In genomic region chr1:213982814-213983588, GRCh38 we compare ENCODE assay signal across 9 cellular contexts. TPM values are rescaled to one million over a fixed set of nuclear protein-coding genes. Genes with fewer than 3 reads are reported as not detected.
A peak's percentile ranks its signal among the peaks of the same experiment; 100 is the strongest.
DNase-seq lines count a peak whose midpoint lies in the region; ATAC-seq and TF ChIP-seq lines count a peak whose summit lies in the region.
"Had no signal": no experiment of that assay in that cellular context is flagged by ENCODE, and none has a peak within 500 bp of the region (broad histone marks: within the 10 kb centered on the region; RNA-seq: fewer than 3 reads in every experiment).

No MANE protein-coding gene starts in this region.

- H3K36me3 ChIP-seq in IMR-90 (ENCODE audit: control insufficient read depth, insufficient read depth, low read length) (no peaks in the 10 kb centered on the region), skeletal muscle tissue (ENCODE audit: control insufficient read depth in 3 of 3, insufficient read depth in 3 of 3, low read length in 3 of 3) (no peaks in the 10 kb centered on the region)
- H3K36me3 ChIP-seq: SJSA1 had no signal

- no peak for TF ChIP-seq RAD21 in IMR-90 (IDR thresholded peaks at IDR 0.05; ENCODE audit: low read length)

- no peak overlapping the region for H3K14ac ChIP-seq in IMR-90 (replicated peaks; ENCODE audit: low read depth, low read length)

- H3K56ac ChIP-seq in IMR-90 (ENCODE audit: extremely low read depth, insufficient read depth, low read length) = no peak overlapping the region

- H3K4me1 ChIP-seq in IMR-90 (ENCODE audit: control insufficient read depth, insufficient read depth, low read length) (no peaks in the 10 kb centered on the region; the same call in 1 of the 2 replicates), skeletal muscle tissue (ENCODE audit: control insufficient read depth in 3 of 3, insufficient read depth in 3 of 3, low read length in 3 of 3) (peaks cover 12 to 15% (median 14%) of the 10 kb centered on the region in 3 donors)

- ATAC-seq in IMR-90 (ENCODE audit: low read depth) (no peak), GM18870 (IDR thresholded peaks at IDR 0.05; ENCODE audit: unreplicated experiment) (no peak)

- peak overlapping the region; percentile 59 for H2AFZ ChIP-seq in IMR-90 (replicated peaks; ENCODE audit: low read length, poor library complexity)

- TF ChIP-seq POLR2A in IMR-90 (IDR thresholded peaks at IDR 0.05; ENCODE audit: low read depth, low read length) = no peak

- no peak overlapping the region for H3K18ac ChIP-seq in IMR-90 (ENCODE audit: low read depth, low read length)

- H3K9ac ChIP-seq in IMR-90 (ENCODE audit: low read depth, low read length) (no peak overlapping the region), skeletal muscle tissue (ENCODE audit: low read depth in 1 of 3, low read length in 3 of 3) (peak overlapping the region in 2 of 3 donors; percentile 61 to 79)

- H4K5ac ChIP-seq in IMR-90 (ENCODE audit: low read depth, low read length) = no peak overlapping the region

- peak overlapping the region; percentile 50; the same call in 1 of the 2 replicates for H3K4me2 ChIP-seq in IMR-90 (ENCODE audit: low read depth, low read length)

- H3K23ac ChIP-seq in IMR-90 (ENCODE audit: low read depth, low read length) = no peak overlapping the region

- BruUV-seq in IMR-90 (replicated peaks; lab: Mats Ljungman, UMichigan) = no TSS peak

- CTCF ChIA-PET in IMR-90 (lab: Yijun Ruan, JAX) = no interaction called here
- CTCF ChIA-PET in RWPE1 (lab: Yijun Ruan, JAX) = no interaction called here

- in situ Hi-C loops in IMR-90 (cut with MboI; ENCODE audit: low sequenced_read_pairs) = no loop called here

- no peaks in the 10 kb centered on the region for H3K79me1 ChIP-seq in IMR-90 (ENCODE audit: low read depth in 1 of 2, low read length in 2 of 2)

- DNase-seq in IMR-90 (no peak), SK-N-DZ (ENCODE audit: low spot score) (peak; percentile 46), RWPE1 (ENCODE audit: low spot score) (no peak), ureter (ENCODE audit: low spot score) (no peak), DMS114 treated with DMSO at 0.1 percent for 48 hours (lab: John Stamatoyannopoulos, UW; ENCODE audit: unreplicated experiment) (no peak)

- H4K91ac ChIP-seq in IMR-90 (ENCODE audit: insufficient read depth, low read depth, low read length) = no peak overlapping the region

- POLR2A ChIA-PET in IMR-90 (lab: Charles Lee; ENCODE audit: unreplicated experiment) (no interaction called here), RWPE1 (lab: Yijun Ruan, JAX; ENCODE audit: low non-redundant PET) (no interaction called here)

- WGBS in IMR-90 (ENCODE audit: extremely low coverage in 2 of 2, insufficient read length in 1 of 2), 2 experiments = 2% methylated on average over 28 of the region's 66 CpGs; no CpG with 5 or more reads in 1 of the 2 experiments

- intact Hi-C loops in IMR-90 (cut with micrococcal nuclease) = no loop called here

- H3K9me3 ChIP-seq in IMR-90 (ENCODE audit: control insufficient read depth, insufficient read depth, low read length) (peaks cover 3% of the 10 kb centered on the region; the same call in 1 of the 2 replicates), skeletal muscle tissue (ENCODE audit: control insufficient read depth in 3 of 3, low read length in 3 of 3) (no peaks in the 10 kb centered on the region)
- H3K9me3 ChIP-seq: SJSA1 had no signal

- H2BK15ac ChIP-seq in IMR-90 (ENCODE audit: low read depth, low read length) = no peak overlapping the region

- H2BK5ac ChIP-seq in IMR-90 (ENCODE audit: low read depth, low read length, poor library complexity, severe bottlenecking) = no peak overlapping the region

- H3K27me3 ChIP-seq in IMR-90 (ENCODE audit: control insufficient read depth, insufficient read depth, low read length) (peaks cover 69% of the 10 kb centered on the region), skeletal muscle tissue (ENCODE audit: control insufficient read depth in 3 of 3, insufficient read depth in 3 of 3, low read length in 3 of 3) (peaks cover 49 to 61% (median 54%) of the 10 kb centered on the region in 3 donors)

- no peak overlapping the region for H2AK5ac ChIP-seq in IMR-90 (ENCODE audit: low read depth, low read length)

- dilution Hi-C loops in IMR-90 (cut with HindIII; ENCODE audit: low sequenced_read_pairs, unreplicated experiment) = no loop called here

- no peak for TF ChIP-seq CTCF in IMR-90 (conservative IDR thresholded peaks at IDR 0.05; ENCODE audit: low read depth, low read length)
- no peak for TF ChIP-seq CTCF in RWPE1 (conservative IDR thresholded peaks at IDR 0.05; ENCODE audit: low read depth)

- no peak overlapping the region for H2BK120ac ChIP-seq in IMR-90 (ENCODE audit: low read depth, low read length)

- H2AK9ac ChIP-seq in IMR-90 (replicated peaks; ENCODE audit: low read depth, low read length, poor library complexity) = no peak overlapping the region

- no peak overlapping the region for H2BK20ac ChIP-seq in IMR-90 (ENCODE audit: low read depth, low read length)

- H3K4me3 ChIP-seq in IMR-90 (ENCODE audit: insufficient read depth, low read depth, low read length) (no peak overlapping the region), iPS-11a (ENCODE audit: low read depth, low read length) (peak overlapping the region; percentile 53), skeletal muscle tissue (ENCODE audit: low read length in 3 of 3) (peak overlapping the region; percentile 68 to 84 (median 70))
- H3K4me3 ChIP-seq: SJSA1 had no signal

- H3K27ac ChIP-seq in IMR-90 (ENCODE audit: insufficient read depth, low read length) (no peak overlapping the region), skeletal muscle tissue (ENCODE audit: low read depth, low read length) (no peak overlapping the region), RWPE1 (no peak overlapping the region)
- H3K27ac ChIP-seq: SJSA1 had no signal

- H4K20me1 ChIP-seq in IMR-90 (ENCODE audit: insufficient read depth, low read length) = no peaks in the 10 kb centered on the region

- H3K9me1 ChIP-seq in IMR-90 (ENCODE audit: insufficient read depth, low read length) = no peaks in the 10 kb centered on the region

- no peak overlapping the region for H3K4ac ChIP-seq in IMR-90 (ENCODE audit: low read depth, low read length)

- H4K8ac ChIP-seq in IMR-90 (ENCODE audit: low read depth in 2 of 2, low read length in 2 of 2) = no peak overlapping the region

TF ChIP-seq in IMR-90, 13 proteins besides CTCF, POLR2A, EP300 and RAD21:
- no peak for TF ChIP-seq MAZ (IDR thresholded peaks at IDR 0.05; ENCODE audit: borderline replicate concordance, low read depth, low read length)
- TF ChIP-seq BHLHE40 (IDR thresholded peaks at IDR 0.05; ENCODE audit: low read depth, low read length) = no peak
- TF ChIP-seq CEBPB (IDR thresholded peaks at IDR 0.05; ENCODE audit: low read depth, low read length) = no peak
- TF ChIP-seq NFE2L2 (IDR thresholded peaks at IDR 0.05; ENCODE audit: low read depth, low read length) = no peak
- TF ChIP-seq RCOR1 (IDR thresholded peaks at IDR 0.05; ENCODE audit: insufficient replicate concordance, low read length) = no peak
- no peak for TF ChIP-seq RFX5 (IDR thresholded peaks at IDR 0.05; ENCODE audit: low read depth, low read length)
- no peak for TF ChIP-seq ELK1 (IDR thresholded peaks at IDR 0.05; ENCODE audit: borderline replicate concordance, low read depth, low read length)
- no peak for TF ChIP-seq CHD1 (IDR thresholded peaks at IDR 0.05; ENCODE audit: low read depth, low read length)
- TF ChIP-seq MXI1 (IDR thresholded peaks at IDR 0.05; ENCODE audit: borderline replicate concordance, low read depth, low read length) = no peak
- TF ChIP-seq USF2 (IDR thresholded peaks at IDR 0.05; ENCODE audit: low read depth, low read length) = no peak
- no peak for TF ChIP-seq MAFK (IDR thresholded peaks at IDR 0.05; ENCODE audit: low read depth, low read length)
- no peak for TF ChIP-seq SMC3 (IDR thresholded peaks at IDR 0.05; ENCODE audit: low read depth, low read length)
- TF ChIP-seq FOS (IDR thresholded peaks at IDR 0.05; ENCODE audit: low read depth, low read length) = no peak

RNA-seq across cellular contexts. Expression of gene PROX1, which starts 4.8 kb away (rescaled TPM):
- total RNA-seq in IMR-90 (2012; rRNA removed) = under 0.01 and 0.28 TPM in 2 replicates
- polyA plus RNA-seq in IMR-90 (2012; rRNA removed) = 0.02 and 0.03 TPM in 2 replicates
- 0.02 TPM in 1 of 2 replicates, not detected in the other for polyA plus RNA-seq in IMR-90 (2012; cell fraction: cytosol; rRNA removed)
- 0.01 TPM in 1 of 2 replicates, not detected in the other for polyA plus RNA-seq in IMR-90 (2012; cell fraction: nucleus; rRNA removed; ENCODE audit: low replicate concordance)
- 6.0 and 8.9 TPM in 2 replicates for polyA plus RNA-seq in SK-N-DZ (2014; cell fraction: cytosol; rRNA removed)
- polyA plus RNA-seq in SK-N-DZ (2014; cell fraction: nucleus; rRNA removed) = 3.2 and 5.7 TPM in 2 replicates
- total RNA-seq in skeletal muscle tissue = 6.3 TPM
- 3.0 TPM for total RNA-seq in ureter
